In genomic region chr21:46009951-46010655, GRCh38 we compare ENCODE assay signal across 1 cellular context.
TF ChIP-seq lines count a peak whose summit lies in the region.

No MANE protein-coding gene starts in this region.

TF ChIP-seq in H1, 55 proteins besides CTCF, POLR2A, EP300 and RAD21 (continued from another document):
- no peak for TF ChIP-seq SUZ12 (IDR thresholded peaks at IDR 0.05; ENCODE audit: low read length)
- no peak for TF ChIP-seq ATF2 (IDR thresholded peaks at IDR 0.05; ENCODE audit: low read length)
- TF ChIP-seq TAF7 (optimal IDR thresholded peaks at IDR 0.05; ENCODE audit: borderline replicate concordance, low read depth, low read length): no peak
- TF ChIP-seq JUN (IDR thresholded peaks at IDR 0.05; ENCODE audit: low read depth, low read length): no peak
- no peak for TF ChIP-seq SIN3A (conservative IDR thresholded peaks at IDR 0.05 in 1 of 2, IDR thresholded peaks at IDR 0.05 in 1 of 2; ENCODE audit: low read depth in 1 of 2, low read length in 2 of 2)
- TF ChIP-seq KDM1A (IDR thresholded peaks at IDR 0.05; ENCODE audit: borderline replicate concordance, low read length): no peak
- TF ChIP-seq TEAD4 (IDR thresholded peaks at IDR 0.05; ENCODE audit: low read depth, low read length): no peak
- TF ChIP-seq BRCA1 (IDR thresholded peaks at IDR 0.05; ENCODE audit: low read depth, low read length): no peak
- TF ChIP-seq CBX5 (IDR thresholded peaks at IDR 0.05; ENCODE audit: low read depth, low read length): no peak
- TF ChIP-seq GABPA (IDR thresholded peaks at IDR 0.05; ENCODE audit: borderline replicate concordance, insufficient read depth, low read length): no peak
- TF ChIP-seq ZNF274 (IDR thresholded peaks at IDR 0.05; ENCODE audit: borderline replicate concordance, extremely low read depth, low read length): no peak
- no peak for TF ChIP-seq HDAC2 (IDR thresholded peaks at IDR 0.05; ENCODE audit: borderline replicate concordance in 1 of 2, low read depth in 2 of 2, low read length in 2 of 2)
